In genomic region chr5:76475358-76475757, GRCh38 we compare ENCODE assay signal across 14 cellular contexts.
"Had no signal": no experiment of that assay in that cellular context is flagged by ENCODE, and none has a peak within 500 bp of the region (broad histone marks: within the 10 kb centered on the region; RNA-seq: fewer than 3 reads in every experiment).

No MANE protein-coding gene starts in this region.

- H3K9me3 ChIP-seq: adrenal gland, lower lobe of right lung, pancreas, tibial artery had no signal

- ATAC-seq: activated CD8-positive, alpha-beta T cell treated with anti-CD3 and anti-CD28 coated beads for 36 hours; left cardiac atrium; lower lobe of right lung had no signal

- H3K4me3 ChIP-seq: adrenal gland, lower lobe of right lung, pancreas, tibial artery had no signal

- H3K27ac ChIP-seq: adrenal gland, lower lobe of right lung, pancreas, tibial artery had no signal

- H3K4me1 ChIP-seq: lower lobe of right lung, tibial artery had no signal

- H3K27ac Mint-ChIP-seq: endodermal cell had no signal

- DNase-seq: activated CD8-positive, alpha-beta memory T cell treated with anti-CD3 and anti-CD28 coated beads, Interleukin-2, amount 50 U/mL, for 4 hours; activated CD8-positive, alpha-beta T cell treated with anti-CD3 and anti-CD28 coated beads for 36 hours; activated naive CD4-positive, alpha-beta T cell treated with anti-CD3 and anti-CD28 coated beads, Interleukin-2, amount 50 U/mL, for 16 hours; adrenal gland; central memory CD4-positive, alpha-beta T cell; endodermal cell; erythroblast; left cardiac atrium; lower lobe of right lung; pancreas; T-helper 9 cell; tibial artery had no signal

- H3K36me3 ChIP-seq: adrenal gland, lower lobe of right lung, pancreas, tibial artery had no signal

- H3K27me3 ChIP-seq: adrenal gland, pancreas, tibial artery had no signal

- H3K9me3 Mint-ChIP-seq: activated CD8-positive, alpha-beta T cell treated with anti-CD3 and anti-CD28 coated beads for 36 hours; neural crest cell had no signal

- H3K27me3 Mint-ChIP-seq: activated CD8-positive, alpha-beta T cell treated with anti-CD3 and anti-CD28 coated beads for 36 hours had no signal

- H3K4me3 Mint-ChIP-seq: activated CD8-positive, alpha-beta T cell treated with anti-CD3 and anti-CD28 coated beads for 36 hours; activated T-helper 1 cell treated with anti-CD3 and anti-CD28 coated beads, Interleukin-12 subunit alpha, Interleukin-12 subunit beta, Interleukin-2, Interleukin-4 antibody, amounts not matched to agents 30 ng/mL and 10 ng/mL and 1 ng/mL, durations not matched to agents 14 hours and 24 hours and 36 hours; endodermal cell; neural crest cell had no signal
